In genomic region chr18:67776929-67777328, GRCh38 we compare ENCODE assay signal across 1 cellular context.
TF ChIP-seq lines count a peak whose summit lies in the region.

No MANE protein-coding gene starts in this region.

TF ChIP-seq in WTC11, 78 proteins besides CTCF, POLR2A, EP300 and RAD21 (continued from another document):
- TF ChIP-seq STAT6 (CRISPR knock-in tag; conservative IDR thresholded peaks at IDR 0.05; ENCODE audit: low read depth): no peak
TF ChIP-seq in WTC11: peak in this region for 0.
